ENCODE assay signal across 8 cellular contexts in genomic region chr3:57228734-57229505, GRCh38. TPM values are rescaled to one million over a fixed set of nuclear protein-coding genes. Genes with fewer than 3 reads are reported as not detected.
DNase-seq lines count a peak whose midpoint lies in the region; ATAC-seq and TF ChIP-seq lines count a peak whose summit lies in the region.

No MANE protein-coding gene starts in this region.

- H3K27ac Mint-ChIP-seq in activated CD4-positive, alpha-beta memory T cell treated with anti-CD3 and anti-CD28 coated beads for 36 hours: peak overlapping the region; percentile 75
- H3K27ac Mint-ChIP-seq in glutamatergic neuron (ENCODE audit: unreplicated experiment): peak overlapping the region; percentile 78

- no peaks in the 10 kb centered on the region for H3K27me3 ChIP-seq in DND-41 (ENCODE audit: insufficient read depth, low read length, poor library complexity)
- H3K27me3 ChIP-seq in HUES64 (ENCODE audit: insufficient read depth, low read length): peaks cover 18% of the 10 kb centered on the region; the same call in 1 of the 2 replicates
- H3K27me3 ChIP-seq in gastrocnemius medialis: no peaks in the 10 kb centered on the region

- no peaks in the 10 kb centered on the region for H3K36me3 ChIP-seq in DND-41 (ENCODE audit: insufficient read depth, low read length)
- no peaks in the 10 kb centered on the region for H3K36me3 ChIP-seq in HUES64 (ENCODE audit: insufficient read depth, low read length)
- no peaks in the 10 kb centered on the region for H3K36me3 ChIP-seq in gastrocnemius medialis

- peak overlapping the region; percentile 93 for H2AFZ ChIP-seq in DND-41 (ENCODE audit: low read depth, low read length)

- intact Hi-C loops in activated CD4-positive, alpha-beta memory T cell treated with anti-CD3 and anti-CD28 coated beads for 36 hours (cut with micrococcal nuclease): loop anchor here (1.0 to 10.0 kb wide), 4 partner anchors 58 to 544 kb away; partner anchors contain the start of genes ARF4, ARHGEF3 and TASOR
- intact Hi-C loops in gastrocnemius medialis (cut with DNase I; ENCODE audit: low total_unique reads): loop anchor here (1.0 to 10.0 kb wide), 6 partner anchors 23 to 528 kb away; partner anchors contain the start of genes ARF4, ASB14, DENND6A and SLMAP

- H3K4me3 Mint-ChIP-seq in activated CD4-positive, alpha-beta memory T cell treated with anti-CD3 and anti-CD28 coated beads for 36 hours: peak overlapping the region; percentile 89
- H3K4me3 Mint-ChIP-seq in glutamatergic neuron (ENCODE audit: unreplicated experiment): peak overlapping the region; percentile 93

- H3K9me3 ChIP-seq in DND-41 (ENCODE audit: insufficient read depth, low read length, severe bottlenecking): no peaks in the 10 kb centered on the region
- H3K9me3 ChIP-seq in HUES64 (ENCODE audit: insufficient read depth, low read depth, low read length): no peaks in the 10 kb centered on the region
- H3K9me3 ChIP-seq in gastrocnemius medialis: no peaks in the 10 kb centered on the region

- no peak for TF ChIP-seq CTCF in DND-41 (IDR thresholded peaks at IDR 0.05; ENCODE audit: borderline replicate concordance, extremely low read depth, low read length, poor library complexity, severe bottlenecking)
- TF ChIP-seq CTCF in glutamatergic neuron (IDR thresholded peaks at IDR 0.05; ENCODE audit: partially characterized antibody, unreplicated experiment): no peak
- no peak for TF ChIP-seq CTCF in gastrocnemius medialis (IDR thresholded peaks at IDR 0.05 in 4 of 5, conservative IDR thresholded peaks at IDR 0.05 in 1 of 5)

- WGBS in HUES64: 45% methylated on average over 7 of the region's 7 CpGs

- CTCF ChIA-PET in activated CD4-positive, alpha-beta memory T cell treated with anti-CD3 and anti-CD28 coated beads for 36 hours (lab: Charles Lee): interaction anchor here (2.0 kb wide), 1 partner anchor 59 kb away, joined by 18 read pairs; no protein-coding TSS in a partner anchor

- no peaks in the 10 kb centered on the region for H3K27me3 Mint-ChIP-seq in activated CD4-positive, alpha-beta memory T cell treated with anti-CD3 and anti-CD28 coated beads for 36 hours
- no peaks in the 10 kb centered on the region for H3K27me3 Mint-ChIP-seq in glutamatergic neuron (ENCODE audit: unreplicated experiment)

- peaks cover 1% of the 10 kb centered on the region for H3K36me3 Mint-ChIP-seq in activated CD4-positive, alpha-beta memory T cell treated with anti-CD3 and anti-CD28 coated beads for 36 hours
- no peaks in the 10 kb centered on the region for H3K36me3 Mint-ChIP-seq in glutamatergic neuron (ENCODE audit: unreplicated experiment)

- DNase-seq in DND-41 (no peak), glutamatergic neuron (no peak), gastrocnemius medialis (no peak), NCI-H345 treated with DMSO at 0.1 percent for 48 hours (lab: John Stamatoyannopoulos, UW; ENCODE audit: unreplicated experiment) (no peak), NCI-H526 treated with DMSO at 0.1 percent for 48 hours (lab: John Stamatoyannopoulos, UW) (no peak)
- peak; percentile 15 for DNase-seq in activated CD4-positive, alpha-beta memory T cell treated with anti-CD3 and anti-CD28 coated beads for 36 hours

- POLR2A ChIA-PET in activated CD4-positive, alpha-beta memory T cell treated with anti-CD3 and anti-CD28 coated beads for 36 hours (lab: Charles Lee): no interaction called here

- TF ChIP-seq POLR2A in gastrocnemius medialis (IDR thresholded peaks at IDR 0.05): no peak

- peak overlapping the region; percentile 69 for H3K9ac ChIP-seq in DND-41 (ENCODE audit: low read depth, low read length)
- peak overlapping the region; percentile 82; the same call in 1 of the 2 replicates for H3K9ac ChIP-seq in HUES64 (ENCODE audit: low read depth, low read length)

- in situ Hi-C loops in gastrocnemius medialis (cut with MboI; ENCODE audit: low sequenced_read_pairs in 4 of 4): loop anchor here in 2 of 4 donors (25.0 kb wide), 1 partner anchor 333 kb away; the partner anchor contains the start of gene PDE12 (in 2 of the 2)

- peaks cover 59% of the 10 kb centered on the region for H3K79me2 ChIP-seq in DND-41 (ENCODE audit: insufficient read depth, low read length)

- peaks cover 28% of the 10 kb centered on the region for H3K4me1 Mint-ChIP-seq in activated CD4-positive, alpha-beta memory T cell treated with anti-CD3 and anti-CD28 coated beads for 36 hours (ENCODE audit: low read depth)
- H3K4me1 Mint-ChIP-seq in glutamatergic neuron (ENCODE audit: low read depth, unreplicated experiment): peaks cover 2% of the 10 kb centered on the region

- peaks cover 12% of the 10 kb centered on the region; the same call in 1 of the 2 replicates for H4K20me1 ChIP-seq in DND-41 (ENCODE audit: insufficient read depth, low read length)

- H3K4me3 ChIP-seq in DND-41 (ENCODE audit: low read depth in 1 of 2, low read length in 2 of 2) (peak overlapping the region; percentile 85 to 87), HUES64 (ENCODE audit: low read length) (peak overlapping the region; percentile 98), gastrocnemius medialis (peak overlapping the region; percentile 70 to 92 (median 84))

- peak overlapping the region; percentile 84 for H3K4me2 ChIP-seq in DND-41 (ENCODE audit: insufficient read depth, low read length)

- H3K4me1 ChIP-seq in DND-41 (ENCODE audit: insufficient read depth, low read length) (peaks cover 28% of the 10 kb centered on the region), HUES64 (ENCODE audit: insufficient read depth, low read length) (peaks cover 15% of the 10 kb centered on the region), gastrocnemius medialis (peaks cover 31 to 40% of the 10 kb centered on the region in 2 donors)

- H3K27ac ChIP-seq in DND-41 (ENCODE audit: low read length) (peak overlapping the region; percentile 62), HUES64 (ENCODE audit: low read depth, low read length) (no peak overlapping the region), gastrocnemius medialis (peak overlapping the region; percentile 82 to 98 (median 92))

- no peak for ATAC-seq in DND-41 (ENCODE audit: insufficient read depth, low read depth)
- ATAC-seq in gastrocnemius medialis: peak; percentile 16 to 30
- no peak for ATAC-seq in HG02981 (IDR thresholded peaks at IDR 0.05; ENCODE audit: unreplicated experiment)

- no peaks in the 10 kb centered on the region for H3K9me3 Mint-ChIP-seq in activated CD4-positive, alpha-beta memory T cell treated with anti-CD3 and anti-CD28 coated beads for 36 hours
- peaks cover 7% of the 10 kb centered on the region for H3K9me3 Mint-ChIP-seq in glutamatergic neuron (ENCODE audit: unreplicated experiment)

RNA-seq across cellular contexts. Expression of gene APPL1, which starts 1.4 kb away (rescaled TPM):
- polyA plus RNA-seq in HUES64 (2013, experiment 1 of 2): 19.6 TPM
- polyA plus RNA-seq in HUES64 (2013, experiment 2 of 2): 18.8 TPM
- total RNA-seq in activated CD4-positive, alpha-beta memory T cell treated with anti-CD3 and anti-CD28 coated beads for 36 hours: 10 to 100 TPM; 34.7 to 34.9 TPM
- 23.0 TPM for total RNA-seq in glutamatergic neuron (ENCODE audit: unreplicated experiment)
- total RNA-seq in gastrocnemius medialis: 10 to 100 TPM; 50.9 to 76.5 (median 57.4) TPM

RNA-seq across cellular contexts. Expression of gene HESX1, which starts 29.1 kb away (rescaled TPM):
- polyA plus RNA-seq in HUES64 (2013, experiment 1 of 2): 12.1 TPM
- polyA plus RNA-seq in HUES64 (2013, experiment 2 of 2): 7.0 TPM
- 1 to 10 TPM in 1 of 2 experiments, under 1 TPM in 1; 0.90 to 1.3 TPM for total RNA-seq in activated CD4-positive, alpha-beta memory T cell treated with anti-CD3 and anti-CD28 coated beads for 36 hours
- total RNA-seq in glutamatergic neuron (ENCODE audit: unreplicated experiment) (not detected), gastrocnemius medialis (under 1 TPM in 1 of 4 donors, not detected in 3; 0.85 TPM)

Comparison
In these comparisons a context has a peak if more than half of its experiments do, and no peak if none do; other contexts are left out.
1. ATAC-seq: peak in gastrocnemius medialis (2 of 2); none in DND-41 (single experiment) and HG02981 (single experiment).
2. Peak in every context shown above with its lines, with median percentiles within 50 percentile points of each other: H3K4me3 ChIP-seq.